Comparison of ENCODE assay signal across 1 cellular context in the genomic region with DNA sequence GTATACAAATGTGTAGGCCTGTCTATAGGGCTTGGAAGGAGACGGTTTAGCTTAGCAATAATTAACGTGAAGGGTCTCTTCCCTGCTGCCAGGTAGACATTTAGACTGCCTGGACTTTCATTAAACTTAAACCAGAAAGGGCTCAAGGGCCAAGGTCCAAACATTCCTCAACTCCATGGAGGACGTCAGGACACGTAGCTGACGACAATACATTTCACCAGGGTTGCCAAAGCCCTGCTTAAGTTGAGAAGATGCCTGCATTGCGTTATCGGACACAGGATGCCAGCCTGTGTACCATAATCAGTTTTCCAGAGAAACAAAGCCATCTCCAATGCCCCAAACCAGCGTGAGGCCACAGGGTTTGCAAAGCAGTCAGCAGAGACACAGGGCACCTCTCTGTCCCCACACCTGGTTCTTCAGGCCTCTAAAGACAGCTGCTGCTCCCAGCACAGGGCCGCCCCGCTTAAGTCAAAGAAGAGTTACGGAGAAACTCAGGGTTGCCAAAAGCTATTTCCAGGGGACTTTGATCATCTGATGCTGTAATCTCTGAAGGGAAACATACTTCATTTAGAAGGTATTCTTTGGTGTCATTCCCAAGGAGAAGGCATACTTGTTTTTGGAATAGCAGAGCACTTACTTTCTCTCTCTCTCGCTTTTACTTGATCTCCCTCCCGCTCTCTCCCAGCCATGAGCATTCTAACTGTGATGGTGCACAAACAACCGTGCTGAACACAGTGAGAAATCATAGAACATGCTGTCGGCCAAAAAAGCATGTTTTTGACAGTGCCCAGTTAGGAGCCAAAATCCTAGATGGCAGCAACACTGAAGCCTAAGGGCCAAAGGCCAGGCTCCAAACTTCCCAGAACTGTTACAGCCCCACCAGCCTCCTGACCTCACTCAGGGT.
A peak's percentile ranks its signal among the peaks of the same experiment; 100 is the strongest.
TF ChIP-seq lines count a peak whose summit lies in the region.

No MANE protein-coding gene starts in this region.

TF ChIP-seq in HepG2, 621 proteins besides CTCF, POLR2A, EP300 and RAD21 (continued from another document and continues in another):
- no peak for TF ChIP-seq ZNF337 (CRISPR knock-in tag; IDR thresholded peaks at IDR 0.05; ENCODE audit: borderline replicate concordance, low read depth)
- TF ChIP-seq CEBPG (CRISPR knock-in tag; IDR thresholded peaks at IDR 0.05): no peak
- 0 out of 2 replicates have a peak, but pooled peaks have one; percentile 11 for TF ChIP-seq TBX2 (CRISPR knock-in tag; IDR thresholded peaks at IDR 0.05; ENCODE audit: borderline replicate concordance)
- TF ChIP-seq, protein P1, sequence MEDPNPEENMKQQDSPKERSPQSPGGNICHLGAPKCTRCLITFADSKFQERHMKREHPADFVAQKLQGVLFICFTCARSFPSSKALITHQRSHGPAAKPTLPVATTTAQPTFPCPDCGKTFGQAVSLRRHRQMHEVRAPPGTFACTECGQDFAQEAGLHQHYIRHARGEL (CRISPR knock-in tag; IDR thresholded peaks at IDR 0.05): no peak
- TF ChIP-seq, protein P2, sequence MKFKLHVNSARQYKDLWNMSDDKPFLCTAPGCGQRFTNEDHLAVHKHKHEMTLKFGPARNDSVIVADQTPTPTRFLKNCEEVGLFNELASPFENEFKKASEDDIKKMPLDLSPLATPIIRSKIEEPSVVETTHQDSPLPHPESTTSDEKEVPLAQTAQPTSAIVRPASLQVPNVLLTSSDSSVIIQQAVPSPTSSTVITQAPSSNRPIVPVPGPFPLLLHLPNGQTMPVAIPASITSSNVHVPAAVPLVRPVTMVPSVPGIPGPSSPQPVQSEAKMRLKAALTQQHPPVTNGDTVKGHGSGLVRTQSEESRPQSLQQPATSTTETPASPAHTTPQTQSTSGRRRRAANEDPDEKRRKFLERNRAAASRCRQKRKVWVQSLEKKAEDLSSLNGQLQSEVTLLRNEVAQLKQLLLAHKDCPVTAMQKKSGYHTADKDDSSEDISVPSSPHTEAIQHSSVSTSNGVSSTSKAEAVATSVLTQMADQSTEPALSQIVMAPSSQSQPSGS (CRISPR knock-in tag; IDR thresholded peaks at IDR 0.05): no peak
- TF ChIP-seq, protein P3, sequence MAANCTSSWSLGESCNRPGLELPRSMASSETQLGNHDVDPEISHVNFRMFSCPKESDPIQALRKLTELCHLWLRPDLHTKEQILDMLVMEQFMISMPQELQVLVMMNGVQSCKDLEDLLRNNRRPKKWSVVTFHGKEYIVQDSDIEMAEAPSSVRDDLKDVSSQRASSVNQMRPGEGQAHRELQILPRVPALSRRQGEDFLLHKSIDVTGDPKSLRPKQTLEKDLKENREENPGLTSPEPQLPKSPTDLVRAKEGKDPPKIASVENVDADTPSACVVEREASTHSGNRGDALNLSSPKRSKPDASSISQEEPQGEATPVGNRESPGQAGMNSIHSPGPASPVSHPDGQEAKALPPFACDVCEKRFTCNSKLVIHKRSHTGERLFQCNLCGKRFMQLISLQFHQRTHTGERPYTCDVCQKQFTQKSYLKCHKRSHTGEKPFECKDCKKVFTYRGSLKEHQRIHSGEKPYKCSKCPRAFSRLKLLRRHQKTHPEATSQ (CRISPR knock-in tag; IDR thresholded peaks at IDR 0.05; ENCODE audit: borderline replicate concordance): no peak
- TF ChIP-seq SOX6 (IDR thresholded peaks at IDR 0.05): no peak
- TF ChIP-seq SOX6 (CRISPR knock-in tag; IDR thresholded peaks at IDR 0.05): peak; percentile 70
- no peak for TF ChIP-seq FOXP1 (IDR thresholded peaks at IDR 0.05)
- no peak for TF ChIP-seq FOXP1 (CRISPR knock-in tag; IDR thresholded peaks at IDR 0.05)
- no peak for TF ChIP-seq ADNP (CRISPR knock-in tag; IDR thresholded peaks at IDR 0.05)
- no peak for TF ChIP-seq ZNF136 (CRISPR knock-in tag; IDR thresholded peaks at IDR 0.05; ENCODE audit: low read depth)
- 0 out of 2 replicates have a peak, but pooled peaks have one; percentile 35 for TF ChIP-seq ZBTB7B (CRISPR knock-in tag; IDR thresholded peaks at IDR 0.05)
- TF ChIP-seq KDM2A (CRISPR knock-in tag; IDR thresholded peaks at IDR 0.05; ENCODE audit: borderline replicate concordance, low read depth): no peak
- TF ChIP-seq, protein P4, sequence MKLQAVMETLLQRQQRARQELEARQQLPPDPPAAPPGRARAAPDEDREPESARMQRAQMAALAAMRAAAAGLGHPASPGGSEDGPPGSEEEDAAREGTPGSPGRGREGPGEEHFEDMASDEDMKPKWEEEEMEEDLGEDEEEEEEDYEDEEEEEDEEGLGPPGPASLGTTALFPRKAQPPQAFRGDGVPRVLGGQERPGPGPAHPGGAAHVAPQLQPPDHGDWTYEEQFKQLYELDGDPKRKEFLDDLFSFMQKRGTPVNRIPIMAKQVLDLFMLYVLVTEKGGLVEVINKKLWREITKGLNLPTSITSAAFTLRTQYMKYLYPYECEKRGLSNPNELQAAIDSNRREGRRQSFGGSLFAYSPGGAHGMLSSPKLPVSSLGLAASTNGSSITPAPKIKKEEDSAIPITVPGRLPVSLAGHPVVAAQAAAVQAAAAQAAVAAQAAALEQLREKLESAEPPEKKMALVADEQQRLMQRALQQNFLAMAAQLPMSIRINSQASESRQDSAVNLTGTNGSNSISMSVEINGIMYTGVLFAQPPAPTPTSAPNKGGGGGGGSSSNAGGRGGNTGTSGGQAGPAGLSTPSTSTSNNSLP (IDR thresholded peaks at IDR 0.05; ENCODE audit: low read depth, low read length): no peak
- no peak for TF ChIP-seq MYNN (CRISPR knock-in tag; IDR thresholded peaks at IDR 0.05; ENCODE audit: low read depth)
- no peak for TF ChIP-seq GLI4 (CRISPR knock-in tag; IDR thresholded peaks at IDR 0.05; ENCODE audit: borderline replicate concordance)
- no peak for TF ChIP-seq ZFP90 (CRISPR knock-in tag; IDR thresholded peaks at IDR 0.05; ENCODE audit: borderline replicate concordance)
- 0 out of 2 replicates have a peak, but pooled peaks have one; percentile 39 for TF ChIP-seq CREB1 (IDR thresholded peaks at IDR 0.05)
- TF ChIP-seq CREB1 (CRISPR knock-in tag; IDR thresholded peaks at IDR 0.05): peak; percentile 78
- TF ChIP-seq FOXJ3 (CRISPR knock-in tag; IDR thresholded peaks at IDR 0.05; ENCODE audit: borderline replicate concordance): 0 out of 2 replicates have a peak, but pooled peaks have one; percentile 15
- TF ChIP-seq ZNF205 (CRISPR knock-in tag; IDR thresholded peaks at IDR 0.05): no peak
- TF ChIP-seq TRIM24 (CRISPR knock-in tag; IDR thresholded peaks at IDR 0.05): no peak
- no peak for TF ChIP-seq ZSCAN25 (CRISPR knock-in tag; IDR thresholded peaks at IDR 0.05)
- no peak for TF ChIP-seq FOXC1 (CRISPR knock-in tag; IDR thresholded peaks at IDR 0.05; ENCODE audit: borderline replicate concordance)
- TF ChIP-seq ZNF670 (CRISPR knock-in tag; IDR thresholded peaks at IDR 0.05; ENCODE audit: borderline replicate concordance): no peak
- TF ChIP-seq, protein P5, sequence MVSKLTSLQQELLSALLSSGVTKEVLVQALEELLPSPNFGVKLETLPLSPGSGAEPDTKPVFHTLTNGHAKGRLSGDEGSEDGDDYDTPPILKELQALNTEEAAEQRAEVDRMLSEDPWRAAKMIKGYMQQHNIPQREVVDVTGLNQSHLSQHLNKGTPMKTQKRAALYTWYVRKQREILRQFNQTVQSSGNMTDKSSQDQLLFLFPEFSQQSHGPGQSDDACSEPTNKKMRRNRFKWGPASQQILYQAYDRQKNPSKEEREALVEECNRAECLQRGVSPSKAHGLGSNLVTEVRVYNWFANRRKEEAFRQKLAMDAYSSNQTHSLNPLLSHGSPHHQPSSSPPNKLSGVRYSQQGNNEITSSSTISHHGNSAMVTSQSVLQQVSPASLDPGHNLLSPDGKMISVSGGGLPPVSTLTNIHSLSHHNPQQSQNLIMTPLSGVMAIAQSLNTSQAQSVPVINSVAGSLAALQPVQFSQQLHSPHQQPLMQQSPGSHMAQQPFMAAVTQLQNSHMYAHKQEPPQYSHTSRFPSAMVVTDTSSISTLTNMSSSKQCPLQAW (CRISPR knock-in tag; IDR thresholded peaks at IDR 0.05): 0 out of 2 replicates have a peak, but pooled peaks have one; percentile 57
- TF ChIP-seq, protein P6, sequence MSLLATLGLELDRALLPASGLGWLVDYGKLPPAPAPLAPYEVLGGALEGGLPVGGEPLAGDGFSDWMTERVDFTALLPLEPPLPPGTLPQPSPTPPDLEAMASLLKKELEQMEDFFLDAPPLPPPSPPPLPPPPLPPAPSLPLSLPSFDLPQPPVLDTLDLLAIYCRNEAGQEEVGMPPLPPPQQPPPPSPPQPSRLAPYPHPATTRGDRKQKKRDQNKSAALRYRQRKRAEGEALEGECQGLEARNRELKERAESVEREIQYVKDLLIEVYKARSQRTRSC (CRISPR knock-in tag; IDR thresholded peaks at IDR 0.05; ENCODE audit: low read depth): no peak
- no peak for TF ChIP-seq NONO (IDR thresholded peaks at IDR 0.05)
- 0 out of 2 replicates have a peak, but pooled peaks have one; percentile 22 for TF ChIP-seq NONO (CRISPR knock-in tag; conservative IDR thresholded peaks at IDR 0.05)
- no peak for TF ChIP-seq ZFP36L1 (CRISPR knock-in tag; IDR thresholded peaks at IDR 0.05)
- no peak for TF ChIP-seq ELF4 (CRISPR knock-in tag; IDR thresholded peaks at IDR 0.05; ENCODE audit: borderline replicate concordance)
- TF ChIP-seq PHF8 (CRISPR knock-in tag; IDR thresholded peaks at IDR 0.05): peak; percentile 19; the same call in 1 of the 2 replicates
- TF ChIP-seq ATF1 (CRISPR knock-in tag; IDR thresholded peaks at IDR 0.05): peak; percentile 57
- no peak for TF ChIP-seq SMAD3 (CRISPR knock-in tag; IDR thresholded peaks at IDR 0.05)
- TF ChIP-seq ZMYM4 (CRISPR knock-in tag; IDR thresholded peaks at IDR 0.05): peak; percentile 43
- TF ChIP-seq, protein P7, sequence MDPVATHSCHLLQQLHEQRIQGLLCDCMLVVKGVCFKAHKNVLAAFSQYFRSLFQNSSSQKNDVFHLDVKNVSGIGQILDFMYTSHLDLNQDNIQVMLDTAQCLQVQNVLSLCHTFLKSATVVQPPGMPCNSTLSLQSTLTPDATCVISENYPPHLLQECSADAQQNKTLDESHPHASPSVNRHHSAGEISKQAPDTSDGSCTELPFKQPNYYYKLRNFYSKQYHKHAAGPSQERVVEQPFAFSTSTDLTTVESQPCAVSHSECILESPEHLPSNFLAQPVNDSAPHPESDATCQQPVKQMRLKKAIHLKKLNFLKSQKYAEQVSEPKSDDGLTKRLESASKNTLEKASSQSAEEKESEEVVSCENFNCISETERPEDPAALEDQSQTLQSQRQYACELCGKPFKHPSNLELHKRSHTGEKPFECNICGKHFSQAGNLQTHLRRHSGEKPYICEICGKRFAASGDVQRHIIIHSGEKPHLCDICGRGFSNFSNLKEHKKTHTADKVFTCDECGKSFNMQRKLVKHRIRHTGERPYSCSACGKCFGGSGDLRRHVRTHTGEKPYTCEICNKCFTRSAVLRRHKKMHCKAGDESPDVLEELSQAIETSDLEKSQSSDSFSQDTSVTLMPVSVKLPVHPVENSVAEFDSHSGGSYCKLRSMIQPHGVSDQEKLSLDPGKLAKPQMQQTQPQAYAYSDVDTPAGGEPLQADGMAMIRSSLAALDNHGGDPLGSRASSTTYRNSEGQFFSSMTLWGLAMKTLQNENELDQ (CRISPR knock-in tag; IDR thresholded peaks at IDR 0.05; ENCODE audit: borderline replicate concordance): no peak
- TF ChIP-seq, protein P8, sequence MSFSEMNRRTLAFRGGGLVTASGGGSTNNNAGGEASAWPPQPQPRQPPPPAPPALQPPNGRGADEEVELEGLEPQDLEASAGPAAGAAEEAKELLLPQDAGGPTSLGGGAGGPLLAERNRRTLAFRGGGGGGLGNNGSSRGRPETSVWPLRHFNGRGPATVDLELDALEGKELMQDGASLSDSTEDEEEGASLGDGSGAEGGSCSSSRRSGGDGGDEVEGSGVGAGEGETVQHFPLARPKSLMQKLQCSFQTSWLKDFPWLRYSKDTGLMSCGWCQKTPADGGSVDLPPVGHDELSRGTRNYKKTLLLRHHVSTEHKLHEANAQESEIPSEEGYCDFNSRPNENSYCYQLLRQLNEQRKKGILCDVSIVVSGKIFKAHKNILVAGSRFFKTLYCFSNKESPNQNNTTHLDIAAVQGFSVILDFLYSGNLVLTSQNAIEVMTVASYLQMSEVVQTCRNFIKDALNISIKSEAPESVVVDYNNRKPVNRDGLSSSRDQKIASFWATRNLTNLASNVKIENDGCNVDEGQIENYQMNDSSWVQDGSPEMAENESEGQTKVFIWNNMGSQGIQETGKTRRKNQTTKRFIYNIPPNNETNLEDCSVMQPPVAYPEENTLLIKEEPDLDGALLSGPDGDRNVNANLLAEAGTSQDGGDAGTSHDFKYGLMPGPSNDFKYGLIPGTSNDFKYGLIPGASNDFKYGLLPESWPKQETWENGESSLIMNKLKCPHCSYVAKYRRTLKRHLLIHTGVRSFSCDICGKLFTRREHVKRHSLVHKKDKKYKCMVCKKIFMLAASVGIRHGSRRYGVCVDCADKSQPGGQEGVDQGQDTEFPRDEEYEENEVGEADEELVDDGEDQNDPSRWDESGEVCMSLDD (CRISPR knock-in tag; IDR thresholded peaks at IDR 0.05; ENCODE audit: borderline replicate concordance): no peak
- TF ChIP-seq, protein P9, sequence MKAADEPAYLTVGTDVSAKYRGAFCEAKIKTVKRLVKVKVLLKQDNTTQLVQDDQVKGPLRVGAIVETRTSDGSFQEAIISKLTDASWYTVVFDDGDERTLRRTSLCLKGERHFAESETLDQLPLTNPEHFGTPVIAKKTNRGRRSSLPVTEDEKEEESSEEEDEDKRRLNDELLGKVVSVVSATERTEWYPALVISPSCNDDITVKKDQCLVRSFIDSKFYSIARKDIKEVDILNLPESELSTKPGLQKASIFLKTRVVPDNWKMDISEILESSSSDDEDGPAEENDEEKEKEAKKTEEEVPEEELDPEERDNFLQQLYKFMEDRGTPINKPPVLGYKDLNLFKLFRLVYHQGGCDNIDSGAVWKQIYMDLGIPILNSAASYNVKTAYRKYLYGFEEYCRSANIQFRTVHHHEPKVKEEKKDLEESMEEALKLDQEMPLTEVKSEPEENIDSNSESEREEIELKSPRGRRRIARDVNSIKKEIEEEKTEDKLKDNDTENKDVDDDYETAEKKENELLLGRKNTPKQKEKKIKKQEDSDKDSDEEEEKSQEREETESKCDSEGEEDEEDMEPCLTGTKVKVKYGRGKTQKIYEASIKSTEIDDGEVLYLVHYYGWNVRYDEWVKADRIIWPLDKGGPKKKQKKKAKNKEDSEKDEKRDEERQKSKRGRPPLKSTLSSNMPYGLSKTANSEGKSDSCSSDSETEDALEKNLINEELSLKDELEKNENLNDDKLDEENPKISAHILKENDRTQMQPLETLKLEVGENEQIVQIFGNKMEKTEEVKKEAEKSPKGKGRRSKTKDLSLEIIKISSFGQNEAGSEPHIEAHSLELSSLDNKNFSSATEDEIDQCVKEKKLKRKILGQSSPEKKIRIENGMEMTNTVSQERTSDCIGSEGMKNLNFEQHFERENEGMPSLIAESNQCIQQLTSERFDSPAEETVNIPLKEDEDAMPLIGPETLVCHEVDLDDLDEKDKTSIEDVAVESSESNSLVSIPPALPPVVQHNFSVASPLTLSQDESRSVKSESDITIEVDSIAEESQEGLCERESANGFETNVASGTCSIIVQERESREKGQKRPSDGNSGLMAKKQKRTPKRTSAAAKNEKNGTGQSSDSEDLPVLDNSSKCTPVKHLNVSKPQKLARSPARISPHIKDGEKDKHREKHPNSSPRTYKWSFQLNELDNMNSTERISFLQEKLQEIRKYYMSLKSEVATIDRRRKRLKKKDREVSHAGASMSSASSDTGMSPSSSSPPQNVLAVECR (CRISPR knock-in tag; IDR thresholded peaks at IDR 0.05; ENCODE audit: borderline replicate concordance): no peak; the same call in 1 of the 2 replicates
- TF ChIP-seq, protein P10, sequence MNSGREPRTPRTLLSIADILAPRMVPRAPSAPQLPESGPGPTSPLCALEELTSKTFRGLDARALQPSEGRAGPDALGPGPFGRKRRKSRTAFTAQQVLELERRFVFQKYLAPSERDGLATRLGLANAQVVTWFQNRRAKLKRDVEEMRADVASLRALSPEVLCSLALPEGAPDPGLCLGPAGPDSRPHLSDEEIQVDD (CRISPR knock-in tag; IDR thresholded peaks at IDR 0.05; ENCODE audit: borderline replicate concordance): no peak
- peak; percentile 40; the same call in 1 of the 2 replicates for TF ChIP-seq SPEN (CRISPR knock-in tag; IDR thresholded peaks at IDR 0.05; ENCODE audit: low read depth)
- no peak for TF ChIP-seq NFE2L1 (CRISPR knock-in tag; IDR thresholded peaks at IDR 0.05; ENCODE audit: borderline replicate concordance)
